In the genomic region with DNA sequence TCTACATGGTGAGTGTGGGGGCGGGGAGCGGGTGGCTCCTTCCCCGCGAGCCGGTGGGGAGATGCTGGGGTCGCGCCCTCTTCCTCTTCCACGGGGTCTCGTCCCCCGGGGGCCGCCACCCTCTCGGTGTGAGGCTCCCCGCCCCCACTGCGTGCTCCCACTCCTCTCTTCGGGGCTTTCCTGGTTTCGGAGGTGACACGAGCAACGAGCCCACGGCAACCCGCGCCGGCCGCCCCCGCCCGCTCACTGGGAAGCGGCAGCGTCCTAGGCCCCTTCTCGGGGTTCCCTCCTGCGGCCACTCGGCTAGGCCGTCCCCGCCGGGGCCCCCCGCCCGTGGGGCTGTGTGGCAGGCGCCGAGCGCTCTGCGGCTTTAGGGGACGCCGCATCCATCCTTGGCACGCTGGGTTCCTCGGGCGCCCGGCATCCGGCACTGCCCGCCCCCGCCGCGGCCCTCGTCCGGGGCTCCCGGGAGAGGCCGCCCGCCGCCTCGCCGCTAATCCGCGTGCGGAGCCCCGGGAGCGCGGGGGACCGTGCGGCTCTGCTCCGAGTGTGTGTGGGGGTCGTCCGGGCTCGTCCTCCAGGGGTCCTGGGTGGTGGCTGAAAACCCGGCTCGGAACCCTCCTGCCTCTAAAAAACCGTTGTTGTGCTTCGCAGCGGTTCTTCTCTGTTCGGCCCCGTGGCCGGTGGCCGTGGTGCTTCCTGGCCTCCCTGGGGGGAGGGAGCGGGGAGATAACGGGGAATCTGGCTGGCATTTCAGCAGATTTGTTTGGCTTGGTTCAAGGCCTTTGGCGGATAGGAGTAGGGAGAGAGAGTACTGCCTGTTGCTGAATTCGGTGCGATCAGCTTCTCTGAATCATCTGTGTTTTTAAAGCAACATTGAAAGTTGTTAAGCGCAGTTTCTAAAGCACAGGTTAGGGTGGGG, we compare ENCODE assay signal across 9 cellular contexts. TPM values are rescaled to one million over a fixed set of nuclear protein-coding genes. Genes with fewer than 3 reads are reported as not detected.
DNase-seq lines count a peak whose midpoint lies in the region; ATAC-seq, FAIRE-seq and TF ChIP-seq lines count a peak whose summit lies in the region.
"Had no signal": no experiment of that assay in that cellular context is flagged by ENCODE, and none has a peak within 500 bp of the region (broad histone marks: within the 10 kb centered on the region; RNA-seq: fewer than 3 reads in every experiment).

No MANE protein-coding gene starts in this region.

- no peak for TF ChIP-seq RAD21 in H1 (IDR thresholded peaks at IDR 0.05 in 1 of 2, conservative IDR thresholded peaks at IDR 0.05 in 1 of 2; ENCODE audit: low read depth in 2 of 2, low read length in 2 of 2)

- H3K9ac ChIP-seq in H1 (replicated peaks in 1 of 4; ENCODE audit: extremely low read depth in 1 of 4, low read depth in 3 of 4, low read length in 3 of 4) = peak overlapping the region; percentile 20 to 86 (median 80)

- no peak for TF ChIP-seq POLR2A in H1 (IDR thresholded peaks at IDR 0.05; ENCODE audit: control extremely low read depth in 1 of 2, low read depth in 2 of 2, low read length in 2 of 2)

- H3K9me3 ChIP-seq in H1 (ENCODE audit: insufficient read depth in 2 of 2, low read depth in 1 of 2, low read length in 1 of 2) = no peaks in the 10 kb centered on the region
- H3K9me3 ChIP-seq in lower lobe of right lung = no peaks in the 10 kb centered on the region

- POLR2A ChIA-PET in H1 (lab: Charles Lee; ENCODE audit: partially characterized antibody) = interaction anchor here (1.0 to 1.6 kb wide), 5 partner anchors 10 to 307 kb away, joined by 3 to 7 read pairs (median 3); partner anchors contain the start of gene MED6

- no peak for FAIRE-seq in H1 (lab: Jason Lieb, UNC)
- FAIRE-seq: A204.1 had no signal

- peak overlapping the region; percentile 79 for H2BK5ac ChIP-seq in H1 (ENCODE audit: low read depth, low read length)

- no peak overlapping the region for H3K14ac ChIP-seq in H1 (ENCODE audit: insufficient read length)

- intact Hi-C loops in lower lobe of right lung (cut with DNase I) = no loop called here

- CTCF ChIA-PET in H1 (lab: Charles Lee; ENCODE audit: partially characterized antibody) = interaction anchor here (0.9 to 4.3 kb wide), 10 partner anchors 9 to 98 kb away, joined by 3 to 39 read pairs (median 6); no protein-coding TSS in a partner anchor

- H3K4me2 ChIP-seq in H1 (ENCODE audit: insufficient read depth in 1 of 2, low read depth in 2 of 2, low read length in 2 of 2) = peak overlapping the region; percentile 71 to 76

- H3K27ac ChIP-seq in H1 (ENCODE audit: low read depth, low read length) (peak overlapping the region; percentile 77; the same call in 1 of the 2 replicates), lower lobe of right lung (peak overlapping the region; percentile 94)

- peaks cover 11% of the 10 kb centered on the region for H3K79me1 ChIP-seq in H1 (ENCODE audit: low read depth, low read length)

- DNase-seq in DMS 273 (lab: John Stamatoyannopoulos, UW; ENCODE audit: unreplicated experiment) = peak; percentile 72
- DNase-seq in DMS 273 treated with DMSO at 0.1 percent for 48 hours (lab: John Stamatoyannopoulos, UW) = no peak
- peak; percentile 2 for DNase-seq in NCI-H146 treated with DMSO at 0.1 percent for 48 hours (lab: John Stamatoyannopoulos, UW; ENCODE audit: unreplicated experiment)
- DNase-seq in activated CD8-positive, alpha-beta memory T cell treated with anti-CD3 and anti-CD28 coated beads for 4 hours (ENCODE audit: low read depth in 2 of 2) = peak; percentile 30 to 46
- peak; percentile 33 to 88 for DNase-seq in H1 (ENCODE audit: low read depth in 1 of 2, low spot score in 2 of 2)
- peak; percentile 71 for DNase-seq in lower lobe of right lung
- DNase-seq in stimulated activated CD8-positive, alpha-beta memory T cell treated with anti-CD3 and anti-CD28 coated beads, Interleukin-15, amount 100 ng/mL, for 1 hour (ENCODE audit: low read depth) = peak; percentile 26

- H4K5ac ChIP-seq in H1 (ENCODE audit: insufficient read length, low read depth, low read length) = peak overlapping the region; percentile 23

- peak overlapping the region; percentile 68; the same call in 1 of the 2 replicates for H4K8ac ChIP-seq in H1 (ENCODE audit: extremely low read depth, insufficient read depth, low read length)

- H3K23me2 ChIP-seq in H1 (ENCODE audit: low read depth, low read length) = peaks cover 3% of the 10 kb centered on the region

- no peak for TF ChIP-seq EP300 in H1 (IDR thresholded peaks at IDR 0.05; ENCODE audit: borderline replicate concordance in 1 of 2, low read depth in 2 of 2, low read length in 2 of 2)

- peak overlapping the region; percentile 62; the same call in 1 of the 2 replicates for H3K18ac ChIP-seq in H1 (ENCODE audit: extremely low read depth, low read length)

- ATAC-seq in HG02678 (IDR thresholded peaks at IDR 0.05; ENCODE audit: unreplicated experiment) (peak; percentile 20), lower lobe of right lung (peak; percentile 62 to 63)

- H3K56ac ChIP-seq in H1 (replicated peaks; ENCODE audit: insufficient read length, low read depth, low read length) = peak overlapping the region; percentile 2

- H3K4me1 ChIP-seq in H1 (replicated peaks in 1 of 4; ENCODE audit: control insufficient read depth in 3 of 4, insufficient read depth in 4 of 4, low read length in 3 of 4) (peaks cover 0 to 9% (median 6%) of the 10 kb centered on the region in 4 experiments; a peak in 5 of 7 replicates), lower lobe of right lung (peaks cover 52% of the 10 kb centered on the region)

- no peak overlapping the region for H2BK15ac ChIP-seq in H1 (ENCODE audit: low read length)

- no peak overlapping the region for H2AK5ac ChIP-seq in H1 (ENCODE audit: low read depth, low read length)

- peaks cover 23 to 50% of the 10 kb centered on the region in 2 experiments for H3K79me2 ChIP-seq in H1 (ENCODE audit: control insufficient read depth in 1 of 2, insufficient read depth in 2 of 2, low read length in 2 of 2)

- H3K36me3 ChIP-seq in H1 (ENCODE audit: control insufficient read depth in 2 of 4, insufficient read depth in 4 of 4, low read length in 3 of 4) = no peaks in the 10 kb centered on the region
- no peaks in the 10 kb centered on the region for H3K36me3 ChIP-seq in lower lobe of right lung

- H3K23ac ChIP-seq in H1 (ENCODE audit: insufficient read length) = no peak overlapping the region

- WGBS in H1 (ENCODE audit: extremely low coverage in 1 of 2, insufficient coverage in 1 of 2, insufficient read length in 1 of 2, insufficient replicate concordance in 2 of 2, low coverage in 1 of 2, low lambda C conversion rate in 2 of 2, missing lambda C conversion rate in 1 of 2), 2 experiments = 2% methylated on average over 58 of the region's 85 CpGs; no CpG with 5 or more reads in 1 of the 2 experiments

- H4K91ac ChIP-seq in H1 (replicated peaks; ENCODE audit: insufficient read length, low read length) = peak overlapping the region; percentile 56

- peak overlapping the region; percentile 16 for H2BK120ac ChIP-seq in H1 (replicated peaks; ENCODE audit: low read depth, low read length)

- H2BK20ac ChIP-seq in H1 (ENCODE audit: low read length) = no peak overlapping the region

- H3K4ac ChIP-seq in H1 (replicated peaks; ENCODE audit: insufficient read length, low read depth, low read length) = peak overlapping the region; percentile 5

- no peak overlapping the region for H2AFZ ChIP-seq in H1 (ENCODE audit: low read length)

- 0 out of 7 replicates have a peak, but pooled peaks cover 0 to 4% (median 0%) of the 10 kb centered on the region in 4 experiments for H3K27me3 ChIP-seq in H1 (replicated peaks in 1 of 4; ENCODE audit: control insufficient read depth in 3 of 4, extremely low read depth in 1 of 4, insufficient read depth in 3 of 4, low read length in 3 of 4)
- no peaks in the 10 kb centered on the region for H3K27me3 ChIP-seq in lower lobe of right lung (ENCODE audit: low read depth)

- peaks cover 2 to 19% of the 10 kb centered on the region in 2 experiments for H4K20me1 ChIP-seq in H1 (replicated peaks in 1 of 2; ENCODE audit: control insufficient read depth in 1 of 2, insufficient read depth in 2 of 2, low read length in 2 of 2)

- TF ChIP-seq CTCF in H1 (IDR thresholded peaks at IDR 0.05; ENCODE audit: control extremely low read depth in 1 of 3, insufficient read depth in 1 of 3, low read depth in 1 of 3, low read length in 3 of 3) (no peak), lower lobe of right lung (IDR thresholded peaks at IDR 0.05) (no peak)

- peak overlapping the region; percentile 62 to 97 (median 92) for H3K4me3 ChIP-seq in H1 (ENCODE audit: extremely low read depth in 1 of 4, insufficient read depth in 2 of 4, low read depth in 3 of 4, low read length in 4 of 4)
- H3K4me3 ChIP-seq in lower lobe of right lung = peak overlapping the region; percentile 99

- peak overlapping the region; percentile 7; the same call in 1 of the 2 replicates for H2BK12ac ChIP-seq in H1 (ENCODE audit: low read depth, low read length)

TF ChIP-seq in H1, 55 proteins besides CTCF, POLR2A, EP300 and RAD21 (continues in another document):
- TF ChIP-seq KDM4A (IDR thresholded peaks at IDR 0.05; ENCODE audit: low read depth, low read length, severe bottlenecking) (peak; percentile 73), RXRA (IDR thresholded peaks at IDR 0.05; ENCODE audit: insufficient read depth, low read depth, low read length) (no peak), SUZ12 (IDR thresholded peaks at IDR 0.05; ENCODE audit: low read length) (peak; percentile 50; the same call in 1 of the 2 replicates), TAF1 (IDR thresholded peaks at IDR 0.05; ENCODE audit: low read depth, low read length) (peak; percentile 54; the same call in 1 of the 2 replicates), TEAD4 (IDR thresholded peaks at IDR 0.05; ENCODE audit: low read depth, low read length) (peak; percentile 71; the same call in 1 of the 2 replicates), RFX5 (IDR thresholded peaks at IDR 0.05; ENCODE audit: borderline replicate concordance, low read depth, low read length) (no peak), BACH1 (IDR thresholded peaks at IDR 0.05; ENCODE audit: low read length) (peak; percentile 49; the same call in 1 of the 2 replicates), EZH2 (IDR thresholded peaks at IDR 0.05; ENCODE audit: low read depth, low read length, severe bottlenecking) (no peak), HDAC2 (IDR thresholded peaks at IDR 0.05; ENCODE audit: borderline replicate concordance in 1 of 2, low read depth in 2 of 2, low read length in 2 of 2) (peak; percentile 59 to 67; a peak in 2 of 4 replicates), BCL11A (IDR thresholded peaks at IDR 0.05; ENCODE audit: low read depth in 2 of 2, low read length in 2 of 2) (no peak)

RNA-seq across cellular contexts. Expression of gene PCNX1, which starts 1.0 kb away (rescaled TPM):
- 50.5 and 53.2 TPM in 2 replicates for total RNA-seq in H1 (2021; fragmentation: NEBNext Ultra II Directional; extraction: Animal tissue kit (Norgen Biotek cat#: 25700))
- 29.9 and 37.7 TPM in 2 replicates for polyA plus RNA-seq in H1 (2011; rRNA removed)
- polyA plus RNA-seq in H1 (2011; cell fraction: cytosol; rRNA removed) = 23.8 TPM
- polyA plus RNA-seq in H1 (2011; cell fraction: nucleus; rRNA removed) = 55.3 TPM
- 16.2 to 23.3 TPM (median 21.8 TPM) in 4 replicates for polyA plus RNA-seq in H1 (2012, experiment 1 of 2)
- polyA plus RNA-seq in H1 (2012, experiment 2 of 2) = 0.85 TPM
- 24.9 TPM for polyA plus RNA-seq in H1 (2013, experiment 1 of 2)
- 25.6 TPM for polyA plus RNA-seq in H1 (2013, experiment 2 of 2)
- polyA minus RNA-seq in H1 (2011; rRNA and poly(A)+ RNA removed) = 150 and 181 TPM in 2 replicates
- 63.5 TPM for polyA minus RNA-seq in H1 (2011; cell fraction: cytosol; rRNA and poly(A)+ RNA removed)
- polyA minus RNA-seq in H1 (2011; cell fraction: nucleus; rRNA and poly(A)+ RNA removed) = 165 TPM
- 49.9 TPM for total RNA-seq in lower lobe of right lung
